ENCODE assay signal across 1 cellular context in genomic region chrX:107506596-107507031, GRCh38.
TF ChIP-seq lines count a peak whose summit lies in the region.

No MANE protein-coding gene starts in this region.

TF ChIP-seq in WTC11, 78 proteins besides CTCF, POLR2A, EP300 and RAD21 (continued from another document):
- TF ChIP-seq ARID4B (CRISPR knock-in tag; IDR thresholded peaks at IDR 0.05; ENCODE audit: borderline replicate concordance) (no peak), ATF2 (CRISPR knock-in tag; IDR thresholded peaks at IDR 0.05; ENCODE audit: borderline replicate concordance, low read depth) (no peak), FOXJ3 (CRISPR knock-in tag; IDR thresholded peaks at IDR 0.05; ENCODE audit: borderline replicate concordance) (no peak), ESRRA (CRISPR knock-in tag; IDR thresholded peaks at IDR 0.05; ENCODE audit: borderline replicate concordance) (no peak)
